Comparison of ENCODE assay signal across 11 cellular contexts in the genomic region with DNA sequence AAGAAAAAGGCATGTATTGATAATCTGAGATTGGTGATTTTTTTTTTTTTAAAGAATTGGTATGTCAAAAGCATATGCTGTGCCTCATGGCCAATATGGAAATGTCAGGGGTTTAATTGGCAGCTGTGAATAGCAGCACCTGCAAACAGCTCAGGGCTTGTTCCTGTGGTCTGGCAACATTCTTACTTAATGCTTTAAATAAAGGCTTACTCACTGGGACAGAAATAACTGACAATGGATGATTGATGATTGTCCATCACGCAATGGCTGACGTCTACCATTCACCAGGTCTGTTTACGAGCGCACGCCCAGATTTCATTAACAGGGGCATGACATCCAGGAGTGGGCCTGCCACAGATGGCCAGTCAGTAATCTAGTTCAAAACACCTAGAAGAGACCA.
DNase-seq lines count a peak whose midpoint lies in the region; ATAC-seq and TF ChIP-seq lines count a peak whose summit lies in the region.
"Had no signal": no experiment of that assay in that cellular context is flagged by ENCODE, and none has a peak within 500 bp of the region (broad histone marks: within the 10 kb centered on the region; RNA-seq: fewer than 3 reads in every experiment).

No MANE protein-coding gene starts in this region.

- H4K91ac ChIP-seq in IMR-90 (ENCODE audit: insufficient read depth, low read depth, low read length) = no peak overlapping the region

- H3K56ac ChIP-seq in IMR-90 (ENCODE audit: extremely low read depth, insufficient read depth, low read length) = no peak overlapping the region

- TF ChIP-seq CTCF in IMR-90 (conservative IDR thresholded peaks at IDR 0.05; ENCODE audit: low read depth, low read length) (no peak), neural cell (IDR thresholded peaks at IDR 0.05; ENCODE audit: poor library complexity, severe bottlenecking) (no peak), vagina (IDR thresholded peaks at IDR 0.05) (no peak), endothelial cell (IDR thresholded peaks at IDR 0.05; ENCODE audit: unreplicated experiment) (no peak)

- no peak overlapping the region for H2AFZ ChIP-seq in IMR-90 (replicated peaks; ENCODE audit: low read length, poor library complexity)
- H2AFZ ChIP-seq in neural cell (ENCODE audit: low read depth, low read length) = no peak overlapping the region

- no peaks in the 10 kb centered on the region for H3K9me2 ChIP-seq in neural cell (ENCODE audit: insufficient read depth, low read length)

- dilution Hi-C loops in IMR-90 (cut with HindIII; ENCODE audit: low sequenced_read_pairs, unreplicated experiment) = no loop called here

- H3K9ac ChIP-seq in IMR-90 (ENCODE audit: low read depth, low read length) = no peak overlapping the region
- no peak overlapping the region for H3K9ac ChIP-seq in neural cell (ENCODE audit: low read length)

- H2AK9ac ChIP-seq in IMR-90 (replicated peaks; ENCODE audit: low read depth, low read length, poor library complexity) = no peak overlapping the region

- no peaks in the 10 kb centered on the region for H3K4me1 ChIP-seq in IMR-90 (ENCODE audit: control insufficient read depth, insufficient read depth, low read length)
- no peaks in the 10 kb centered on the region for H3K4me1 ChIP-seq in vagina

- H3K4ac ChIP-seq in IMR-90 (ENCODE audit: low read depth, low read length) = no peak overlapping the region

- no peaks in the 10 kb centered on the region for H3K79me2 ChIP-seq in neural cell (replicated peaks; ENCODE audit: insufficient read depth, low read length)

- no peak overlapping the region for H3K4me3 Mint-ChIP-seq in endothelial cell (ENCODE audit: unreplicated experiment)
- H3K4me3 Mint-ChIP-seq: activated CD4-positive, alpha-beta memory T cell treated with anti-CD3 and anti-CD28 coated beads for 36 hours had no signal

- peaks cover 2% of the 10 kb centered on the region; the same call in 1 of the 2 replicates for H3K9me1 ChIP-seq in IMR-90 (ENCODE audit: insufficient read depth, low read length)

- no peaks in the 10 kb centered on the region for H3K36me3 ChIP-seq in IMR-90 (ENCODE audit: control insufficient read depth, insufficient read depth, low read length)
- H3K36me3 ChIP-seq in neural cell (ENCODE audit: insufficient read depth, low read length) = no peaks in the 10 kb centered on the region
- no peaks in the 10 kb centered on the region for H3K36me3 ChIP-seq in vagina

- no peak overlapping the region for H3K23ac ChIP-seq in IMR-90 (ENCODE audit: low read depth, low read length)

- no TSS peak for BruUV-seq in IMR-90 (replicated peaks; lab: Mats Ljungman, UMichigan)

- H3K27me3 ChIP-seq in IMR-90 (ENCODE audit: control insufficient read depth, insufficient read depth, low read length) (no peaks in the 10 kb centered on the region), neural cell (ENCODE audit: insufficient read depth, low read depth, low read length) (no peaks in the 10 kb centered on the region), vagina (no peaks in the 10 kb centered on the region)

- no peaks in the 10 kb centered on the region for H3K79me1 ChIP-seq in IMR-90 (ENCODE audit: low read depth in 1 of 2, low read length in 2 of 2)

- H3K4me3 ChIP-seq in IMR-90 (ENCODE audit: insufficient read depth, low read depth, low read length) = no peak overlapping the region
- H3K4me3 ChIP-seq in neural cell (ENCODE audit: low read length) = no peak overlapping the region
- H3K4me3 ChIP-seq in vagina = no peak overlapping the region

- no peaks in the 10 kb centered on the region for H3K9me3 ChIP-seq in IMR-90 (ENCODE audit: control insufficient read depth, insufficient read depth, low read length)
- H3K9me3 ChIP-seq in neural cell (ENCODE audit: low read length) = no peaks in the 10 kb centered on the region
- no peaks in the 10 kb centered on the region for H3K9me3 ChIP-seq in vagina

- H4K5ac ChIP-seq in IMR-90 (ENCODE audit: low read depth, low read length) = no peak overlapping the region

- no peaks in the 10 kb centered on the region for H3K9me3 Mint-ChIP-seq in endothelial cell (ENCODE audit: unreplicated experiment)
- H3K9me3 Mint-ChIP-seq: activated CD4-positive, alpha-beta memory T cell treated with anti-CD3 and anti-CD28 coated beads for 36 hours had no signal

- H2BK120ac ChIP-seq in IMR-90 (ENCODE audit: low read depth, low read length) = no peak overlapping the region

- H4K8ac ChIP-seq in IMR-90 (ENCODE audit: low read depth in 2 of 2, low read length in 2 of 2) = no peak overlapping the region

- H3K14ac ChIP-seq in IMR-90 (replicated peaks; ENCODE audit: low read depth, low read length) = no peak overlapping the region

- TF ChIP-seq POLR2A in IMR-90 (IDR thresholded peaks at IDR 0.05; ENCODE audit: low read depth, low read length) (no peak), vagina (IDR thresholded peaks at IDR 0.05) (no peak)

- DNase-seq in IMR-90 (peak; percentile 67), NCI-H2107 treated with DMSO at 0.1 percent for 48 hours (lab: John Stamatoyannopoulos, UW; ENCODE audit: unreplicated experiment) (peak; percentile 84), SW480 (ENCODE audit: low spot score) (peak; percentile 98), pons (ENCODE audit: low spot score) (no peak), vagina (ENCODE audit: extremely low spot score in 2 of 2) (no peak), endothelial cell (ENCODE audit: low spot score) (no peak), ureter (ENCODE audit: low spot score) (no peak)
- DNase-seq: activated CD4-positive, alpha-beta memory T cell treated with anti-CD3 and anti-CD28 coated beads for 36 hours; left cardiac atrium; posterior cingulate gyrus had no signal

- 100% methylated on average over 3 of the region's 5 CpGs; no CpG with 5 or more reads in 1 of the 2 experiments for WGBS in IMR-90 (ENCODE audit: extremely low coverage in 2 of 2, insufficient read length in 1 of 2), 2 experiments

- no peak overlapping the region for H3K18ac ChIP-seq in IMR-90 (ENCODE audit: low read depth, low read length)

- H2BK20ac ChIP-seq in IMR-90 (ENCODE audit: low read depth, low read length) = no peak overlapping the region

- H3F3A ChIP-seq in neural cell (ENCODE audit: insufficient read depth, low read length, poor library complexity, severe bottlenecking) = no peaks in the 10 kb centered on the region

- H3K27me3 Mint-ChIP-seq in endothelial cell (ENCODE audit: unreplicated experiment) = peaks cover 1% of the 10 kb centered on the region
- H3K27me3 Mint-ChIP-seq: activated CD4-positive, alpha-beta memory T cell treated with anti-CD3 and anti-CD28 coated beads for 36 hours had no signal

- no peak overlapping the region for H2AK5ac ChIP-seq in IMR-90 (ENCODE audit: low read depth, low read length)

- intact Hi-C loops in IMR-90 (cut with micrococcal nuclease) = no loop called here
- intact Hi-C loops in vagina (cut with DNase I) = no loop called here

- POLR2A ChIA-PET in IMR-90 (lab: Charles Lee; ENCODE audit: unreplicated experiment) = interaction anchor here (0.6 kb wide), 1 partner anchor 170 kb away, joined by 3 read pairs; no protein-coding TSS in a partner anchor

- peaks cover 11% of the 10 kb centered on the region for H3K4me1 Mint-ChIP-seq in endothelial cell (ENCODE audit: unreplicated experiment)

- CTCF ChIA-PET in IMR-90 (lab: Yijun Ruan, JAX) = interaction anchor here (0.6 kb wide), 1 partner anchor 1040 kb away, joined by 3 read pairs; no protein-coding TSS in a partner anchor

- H4K20me1 ChIP-seq in IMR-90 (ENCODE audit: insufficient read depth, low read length) (no peaks in the 10 kb centered on the region), neural cell (ENCODE audit: insufficient read depth) (no peaks in the 10 kb centered on the region)

- H3K27ac Mint-ChIP-seq in endothelial cell (ENCODE audit: unreplicated experiment) = no peak overlapping the region
- H3K27ac Mint-ChIP-seq: activated CD4-positive, alpha-beta memory T cell treated with anti-CD3 and anti-CD28 coated beads for 36 hours had no signal

- no peak overlapping the region for H3K4me2 ChIP-seq in IMR-90 (ENCODE audit: low read depth, low read length)
- no peak overlapping the region for H3K4me2 ChIP-seq in neural cell (ENCODE audit: low read length)

- in situ Hi-C loops in IMR-90 (cut with MboI; ENCODE audit: low sequenced_read_pairs) = loop anchor here (25.0 kb wide), 1 partner anchor 877 kb away; no protein-coding TSS in a partner anchor

- TF ChIP-seq RAD21 in IMR-90 (IDR thresholded peaks at IDR 0.05; ENCODE audit: low read length) (no peak), neural cell (conservative IDR thresholded peaks at IDR 0.05) (no peak)

- no peak overlapping the region for H3K27ac ChIP-seq in IMR-90 (ENCODE audit: insufficient read depth, low read length)
- no peak overlapping the region for H3K27ac ChIP-seq in neural cell (ENCODE audit: low read length)
- no peak overlapping the region for H3K27ac ChIP-seq in vagina

- no peak overlapping the region for H2BK5ac ChIP-seq in IMR-90 (ENCODE audit: low read depth, low read length, poor library complexity, severe bottlenecking)

- no peaks in the 10 kb centered on the region for H3K36me3 Mint-ChIP-seq in endothelial cell (ENCODE audit: low read depth, unreplicated experiment)
- H3K36me3 Mint-ChIP-seq: activated CD4-positive, alpha-beta memory T cell treated with anti-CD3 and anti-CD28 coated beads for 36 hours had no signal

- ATAC-seq in IMR-90 (ENCODE audit: low read depth) = no peak
- ATAC-seq: left cardiac atrium had no signal

- TF ChIP-seq EP300 in neural cell (conservative IDR thresholded peaks at IDR 0.05; ENCODE audit: poor library complexity, severe bottlenecking) = peak; percentile 40

- no peak overlapping the region; the same call in 2 of the 3 replicates for H2BK15ac ChIP-seq in IMR-90 (ENCODE audit: low read depth, low read length)

TF ChIP-seq in IMR-90, 13 proteins besides CTCF, POLR2A, EP300 and RAD21 (continues in another document):
- TF ChIP-seq MAFK (IDR thresholded peaks at IDR 0.05; ENCODE audit: low read depth, low read length) (no peak), NFE2L2 (IDR thresholded peaks at IDR 0.05; ENCODE audit: low read depth, low read length) (no peak)

TF ChIP-seq in neural cell, 6 proteins besides CTCF, POLR2A, EP300 and RAD21 (continues in another document):
- no peak for TF ChIP-seq TAF1 (IDR thresholded peaks at IDR 0.05; ENCODE audit: low read depth)
- TF ChIP-seq EZH2 (IDR thresholded peaks at IDR 0.05; ENCODE audit: borderline replicate concordance, insufficient read depth, low read length, poor library complexity, severe bottlenecking) = no peak

Comparison
In these comparisons a context has a peak if more than half of its experiments do, and no peak if none do; other contexts are left out.
1. DNase-seq: peak in IMR-90 (single experiment), NCI-H2107 treated with DMSO at 0.1 percent for 48 hours (single experiment) and SW480 (single experiment); none in pons (single experiment), vagina (0 of 2), endothelial cell (single experiment) and ureter (single experiment).